In the genomic region with DNA sequence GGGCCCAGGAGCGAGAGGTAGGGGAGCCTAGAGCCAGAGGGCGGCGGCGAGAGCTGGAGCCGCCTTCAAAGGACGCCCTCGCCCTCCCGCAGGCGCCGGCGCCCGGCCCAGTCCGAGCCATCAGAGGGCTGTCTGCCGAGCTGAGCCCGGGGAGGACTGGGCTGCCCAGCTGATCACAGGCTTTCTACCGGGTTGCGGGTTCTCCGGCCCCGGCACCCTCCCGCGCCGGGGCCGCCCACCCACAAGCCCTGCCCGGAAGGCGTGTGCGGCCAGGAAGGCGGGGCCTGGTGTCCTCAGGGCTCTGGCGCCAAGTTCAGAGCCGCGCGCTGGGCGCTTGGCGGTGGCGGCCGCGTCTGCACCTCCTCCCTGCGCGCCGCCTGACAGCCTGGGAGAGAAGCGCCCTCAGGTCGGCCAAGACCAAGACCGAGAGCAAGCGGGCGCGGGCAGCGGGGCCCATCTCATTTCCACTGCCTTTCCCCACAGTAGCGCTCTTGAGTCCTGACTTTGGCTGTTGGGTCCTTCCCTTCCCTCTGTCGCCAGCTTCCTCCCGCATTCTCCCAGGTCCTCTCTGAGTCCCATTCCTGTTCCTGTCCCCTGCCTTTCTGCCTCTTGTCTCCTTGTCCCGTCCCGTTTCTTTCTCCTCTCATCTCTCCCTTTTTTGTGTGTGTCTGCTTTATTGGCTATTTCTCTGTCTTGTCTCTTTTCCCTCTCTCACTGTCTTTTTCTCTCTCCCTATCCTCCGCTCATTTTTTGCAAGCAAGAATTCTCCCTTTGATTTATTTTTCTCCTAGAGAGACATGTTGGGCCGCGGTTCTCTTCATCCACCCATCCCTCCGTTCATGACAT, we compare ENCODE assay signal across 8 cellular contexts.
DNase-seq lines count a peak whose midpoint lies in the region; ATAC-seq and TF ChIP-seq lines count a peak whose summit lies in the region.

No MANE protein-coding gene starts in this region.

- DNase-seq in SW480 (ENCODE audit: low spot score) (peak; percentile 62), mammary epithelial cell (peak; percentile 39), gastrocnemius medialis (peak in 1 of 2 donors; percentile 28), NCI-H1436 treated with DMSO at 0.1 percent for 48 hours (lab: John Stamatoyannopoulos, UW) (no peak)

- CTCF ChIA-PET in mammary epithelial cell (lab: Charles Lee; ENCODE audit: low non-redundant PET): no interaction called here

- H4K20me1 ChIP-seq in DOHH2 (ENCODE audit: control insufficient read depth, insufficient read depth, low read depth, low read length) (no peaks in the 10 kb centered on the region), mammary epithelial cell (ENCODE audit: insufficient read depth, low read length) (no peaks in the 10 kb centered on the region)

- BruUV-seq in mammary epithelial cell (replicated peaks; lab: Mats Ljungman, UMichigan): no TSS peak

- no peaks in the 10 kb centered on the region for H3K79me2 ChIP-seq in DOHH2 (ENCODE audit: control insufficient read depth, low read length)
- no peaks in the 10 kb centered on the region for H3K79me2 ChIP-seq in mammary epithelial cell (ENCODE audit: insufficient read depth, low read length)

- no peak for TF ChIP-seq POLR2A in gastrocnemius medialis (IDR thresholded peaks at IDR 0.05)

- H3K4me1 ChIP-seq in DOHH2 (ENCODE audit: control insufficient read depth, low read length) (peaks cover 3% of the 10 kb centered on the region; the same call in 1 of the 2 replicates), HUES64 (ENCODE audit: insufficient read depth, low read length) (peaks cover 4% of the 10 kb centered on the region; the same call in 1 of the 2 replicates), mammary epithelial cell (ENCODE audit: insufficient read depth, low read length) (peaks cover 5% of the 10 kb centered on the region), iPS-20b (ENCODE audit: insufficient read depth, low read length) (peaks cover 6% of the 10 kb centered on the region; the same call in 1 of the 2 replicates), gastrocnemius medialis (peaks cover 8% of the 10 kb centered on the region in 2 donors)

- peak overlapping the region; percentile 45 for H3K4me3 ChIP-seq in DOHH2 (ENCODE audit: low read length)
- H3K4me3 ChIP-seq in HUES64 (ENCODE audit: low read length): peak overlapping the region; percentile 54
- peak overlapping the region; percentile 21 to 50 (median 40) for H3K4me3 ChIP-seq in mammary epithelial cell (replicated peaks in 1 of 3; ENCODE audit: insufficient read depth in 1 of 3, low read depth in 2 of 3, low read length in 3 of 3)
- peak overlapping the region; percentile 70 for H3K4me3 ChIP-seq in iPS-20b (ENCODE audit: low read length)
- H3K4me3 ChIP-seq in gastrocnemius medialis: peak overlapping the region; percentile 45 to 61 (median 50)

- H2AFZ ChIP-seq in mammary epithelial cell (ENCODE audit: low read depth, low read length): peak overlapping the region; percentile 81

- intact Hi-C loops in mammary epithelial cell (cut with micrococcal nuclease): loop anchor here (5.0 kb wide), 1 partner anchor 176 kb away; no protein-coding TSS in a partner anchor
- intact Hi-C loops in gastrocnemius medialis (cut with DNase I; ENCODE audit: low total_unique reads): no loop called here

- no peaks in the 10 kb centered on the region for H3K9me2 ChIP-seq in DOHH2 (replicated peaks; ENCODE audit: control insufficient read depth, low read length)

- no peaks in the 10 kb centered on the region for H3K9me3 ChIP-seq in DOHH2 (ENCODE audit: control insufficient read depth, insufficient read depth, low read length)
- H3K9me3 ChIP-seq in HUES64 (ENCODE audit: insufficient read depth, low read depth, low read length): no peaks in the 10 kb centered on the region
- no peaks in the 10 kb centered on the region for H3K9me3 ChIP-seq in mammary epithelial cell (replicated peaks; ENCODE audit: insufficient read depth, low read length)
- no peaks in the 10 kb centered on the region for H3K9me3 ChIP-seq in iPS-20b (ENCODE audit: insufficient read depth, low read depth, low read length)
- H3K9me3 ChIP-seq in gastrocnemius medialis: no peaks in the 10 kb centered on the region

- no peaks in the 10 kb centered on the region for H3K36me3 ChIP-seq in DOHH2 (ENCODE audit: control insufficient read depth, low read length)
- H3K36me3 ChIP-seq in HUES64 (ENCODE audit: insufficient read depth, low read length): no peaks in the 10 kb centered on the region
- no peaks in the 10 kb centered on the region for H3K36me3 ChIP-seq in mammary epithelial cell (ENCODE audit: insufficient read depth, low read length)
- no peaks in the 10 kb centered on the region for H3K36me3 ChIP-seq in iPS-20b (ENCODE audit: insufficient read depth, low read depth, low read length)
- H3K36me3 ChIP-seq in gastrocnemius medialis: no peaks in the 10 kb centered on the region

- H3K27ac ChIP-seq in DOHH2 (ENCODE audit: low read depth, low read length) (no peak overlapping the region), HUES64 (ENCODE audit: low read depth, low read length) (no peak overlapping the region), mammary epithelial cell (ENCODE audit: insufficient read depth, low read depth, low read length) (no peak overlapping the region), iPS-20b (ENCODE audit: low read length) (no peak overlapping the region), gastrocnemius medialis (no peak overlapping the region)

- in situ Hi-C loops in mammary epithelial cell (cut with MboI; ENCODE audit: low sequenced_read_pairs in 2 of 2) (loop anchor here in 1 of 2 donors (5.0 to 10.0 kb wide), 2 partner anchors 178 to 1276 kb away; a partner anchor contains a TSS), gastrocnemius medialis (cut with MboI; ENCODE audit: low sequenced_read_pairs in 4 of 4) (no loop called here)

- H3K9ac ChIP-seq in HUES64 (ENCODE audit: low read depth, low read length) (no peak overlapping the region), mammary epithelial cell (ENCODE audit: insufficient read depth, low read length) (no peak overlapping the region), iPS-20b (ENCODE audit: low read depth, low read length) (peak overlapping the region; percentile 38; the same call in 1 of the 2 replicates)

- H3K27me3 ChIP-seq in DOHH2 (ENCODE audit: control insufficient read depth, low read length) (peaks cover 16% of the 10 kb centered on the region), HUES64 (ENCODE audit: insufficient read depth, low read length) (peaks cover 39% of the 10 kb centered on the region), mammary epithelial cell (ENCODE audit: insufficient read depth, low read length) (peaks cover 11% of the 10 kb centered on the region), iPS-20b (ENCODE audit: insufficient read depth, low read length) (peaks cover 41% of the 10 kb centered on the region), gastrocnemius medialis (no peaks in the 10 kb centered on the region)

- whole genome bisulfite sequencing in HUES64: 4% methylated on average over 55 of the region's 55 CpGs
- 15% methylated on average over 19 of the region's 55 CpGs for WGBS in mammary epithelial cell (ENCODE audit: low coverage, missing lambda C conversion rate)

- dilution Hi-C loops in mammary epithelial cell (cut with HindIII; ENCODE audit: low sequenced_read_pairs): no loop called here

- TF ChIP-seq CTCF in DOHH2 (IDR thresholded peaks at IDR 0.05; ENCODE audit: low read depth, low read length, poor library complexity, severe bottlenecking) (no peak), mammary epithelial cell (conservative IDR thresholded peaks at IDR 0.05 in 1 of 2, IDR thresholded peaks at IDR 0.05 in 1 of 2; ENCODE audit: extremely low read depth in 1 of 2, insufficient read depth in 1 of 2, low read depth in 1 of 2, low read length in 2 of 2) (no peak), gastrocnemius medialis (IDR thresholded peaks at IDR 0.05 in 4 of 5, conservative IDR thresholded peaks at IDR 0.05 in 1 of 5) (peak in 1 of 5 experiments; percentile 13)

- H3F3A ChIP-seq in DOHH2 (ENCODE audit: control insufficient read depth, insufficient read depth): no peaks in the 10 kb centered on the region

- peak overlapping the region; percentile 61 for H3K4me2 ChIP-seq in DOHH2 (ENCODE audit: low read length)
- H3K4me2 ChIP-seq in mammary epithelial cell (ENCODE audit: insufficient read depth, low read depth, low read length): peak overlapping the region; percentile 98

- ATAC-seq in GM21528 (IDR thresholded peaks at IDR 0.05; ENCODE audit: low FRiP score, unreplicated experiment) (peak; percentile 92), gastrocnemius medialis (peak; percentile 82 to 84)
